Comparison of ENCODE assay signal across 21 cellular contexts in the genomic region with DNA sequence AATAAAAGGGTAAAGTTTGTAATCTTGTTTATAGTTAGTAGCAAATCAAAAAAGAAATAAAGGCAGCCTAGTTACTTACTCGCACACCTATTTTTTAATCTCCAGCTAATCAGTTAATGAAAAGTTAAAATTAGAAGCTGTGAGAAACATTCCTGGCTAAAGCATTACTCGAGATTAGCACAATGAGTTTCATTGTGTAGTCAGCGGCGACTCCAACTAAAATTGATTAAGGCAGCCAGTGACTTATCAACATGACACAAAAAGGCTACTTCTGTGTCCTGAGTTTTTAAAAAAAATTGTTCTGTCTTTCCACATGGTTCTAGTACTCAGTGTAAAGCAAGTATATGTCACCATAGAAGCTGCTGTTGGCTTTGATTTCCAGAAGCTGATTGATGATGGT.
"Had no signal": no experiment of that assay in that cellular context is flagged by ENCODE, and none has a peak within 500 bp of the region (broad histone marks: within the 10 kb centered on the region; RNA-seq: fewer than 3 reads in every experiment).

No MANE protein-coding gene starts in this region.

- ATAC-seq: foreskin keratinocyte; gastroesophageal sphincter; heart left ventricle; left lobe of liver; naive thymus-derived CD4-positive, alpha-beta T cell; right cardiac atrium; stimulated activated effector memory CD8-positive, alpha-beta T cell treated with anti-CD3 and anti-CD28 coated beads, Interleukin-12 subunit alpha, Interleukin-12 subunit beta, amount 100 ng/mL, for 72 hours had no signal

- H3K79me2 ChIP-seq: hepatocyte, parathyroid adenoma had no signal

- H3K4me3 ChIP-seq: esophagus muscularis mucosa, gastroesophageal sphincter, heart left ventricle, hepatocyte, neural progenitor cell, prostate gland, sigmoid colon, stomach, tibial artery had no signal

- H3K9me3 ChIP-seq: esophagus muscularis mucosa, gastroesophageal sphincter, prostate gland, sigmoid colon, stomach, tibial artery had no signal

- H3K4me1 ChIP-seq: esophagus muscularis mucosa, foreskin keratinocyte, gastroesophageal sphincter, heart left ventricle, neural progenitor cell, parathyroid adenoma, prostate gland, sigmoid colon, tibial artery had no signal

- DNase-seq: effector CD8-positive, alpha-beta T cell; foreskin keratinocyte; heart left ventricle; kidney; midbrain; naive thymus-derived CD4-positive, alpha-beta T cell; right cardiac atrium; sigmoid colon; stimulated activated CD4-positive, alpha-beta T cell treated with anti-CD3 and anti-CD28 coated beads, Interleukin-2, amount 100 ng/mL, for 24 hours; stimulated activated CD4-positive, alpha-beta T cell treated with anti-CD3 and anti-CD28 coated beads, Interleukin-4, amount 100 ng/mL, for 24 hours; stimulated activated naive CD4-positive, alpha-beta T cell treated with Interleukin-2 at 50 U/mL for 16 hours; stomach; tibial artery had no signal

- H3K36me3 ChIP-seq: esophagus muscularis mucosa, gastroesophageal sphincter, heart left ventricle, neural progenitor cell, prostate gland, sigmoid colon, stomach, tibial artery had no signal

- H3K9ac ChIP-seq: neural progenitor cell, parathyroid adenoma had no signal

- H3K4me2 ChIP-seq: hepatocyte, neural progenitor cell had no signal

- H2AFZ ChIP-seq: hepatocyte, neural progenitor cell, parathyroid adenoma had no signal

- H3K27ac ChIP-seq: esophagus muscularis mucosa, foreskin keratinocyte, gastroesophageal sphincter, heart left ventricle, hepatocyte, neural progenitor cell, parathyroid adenoma, prostate gland, sigmoid colon, tibial artery had no signal

- H3K27me3 ChIP-seq: esophagus muscularis mucosa, foreskin keratinocyte, heart left ventricle, hepatocyte, neural progenitor cell, sigmoid colon, stomach, tibial artery had no signal
